In the genomic region with DNA sequence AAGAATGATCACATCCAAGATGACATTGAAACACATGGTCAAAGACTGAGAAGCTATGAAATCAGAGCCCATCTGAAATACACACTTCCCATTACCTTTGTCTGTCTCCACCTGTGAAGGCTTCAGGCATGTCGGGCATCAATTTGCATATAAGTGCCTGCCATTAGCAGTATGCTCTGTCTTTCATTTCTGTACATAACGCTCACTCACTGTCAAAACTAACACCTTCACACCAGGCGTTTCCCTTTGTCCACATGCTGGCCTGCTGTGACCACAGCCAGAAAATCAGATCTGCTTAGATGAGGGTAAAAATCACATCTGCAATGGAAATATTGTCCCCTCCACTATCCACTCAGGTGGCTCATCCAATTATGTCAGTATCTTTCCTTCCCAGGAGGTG, we compare ENCODE assay signal across 4 cellular contexts.
"Had no signal": no experiment of that assay in that cellular context is flagged by ENCODE, and none has a peak within 500 bp of the region (broad histone marks: within the 10 kb centered on the region; RNA-seq: fewer than 3 reads in every experiment).

No MANE protein-coding gene starts in this region.

- H3K4me3 ChIP-seq: GM23338 had no signal

- H2AFZ ChIP-seq: GM23338 had no signal

- DNase-seq: H9, HCEC 1CT, IMR-90 had no signal

- H3K4me2 ChIP-seq: GM23338 had no signal
